8 cellular contexts compared by ENCODE assay signal in the genomic region with DNA sequence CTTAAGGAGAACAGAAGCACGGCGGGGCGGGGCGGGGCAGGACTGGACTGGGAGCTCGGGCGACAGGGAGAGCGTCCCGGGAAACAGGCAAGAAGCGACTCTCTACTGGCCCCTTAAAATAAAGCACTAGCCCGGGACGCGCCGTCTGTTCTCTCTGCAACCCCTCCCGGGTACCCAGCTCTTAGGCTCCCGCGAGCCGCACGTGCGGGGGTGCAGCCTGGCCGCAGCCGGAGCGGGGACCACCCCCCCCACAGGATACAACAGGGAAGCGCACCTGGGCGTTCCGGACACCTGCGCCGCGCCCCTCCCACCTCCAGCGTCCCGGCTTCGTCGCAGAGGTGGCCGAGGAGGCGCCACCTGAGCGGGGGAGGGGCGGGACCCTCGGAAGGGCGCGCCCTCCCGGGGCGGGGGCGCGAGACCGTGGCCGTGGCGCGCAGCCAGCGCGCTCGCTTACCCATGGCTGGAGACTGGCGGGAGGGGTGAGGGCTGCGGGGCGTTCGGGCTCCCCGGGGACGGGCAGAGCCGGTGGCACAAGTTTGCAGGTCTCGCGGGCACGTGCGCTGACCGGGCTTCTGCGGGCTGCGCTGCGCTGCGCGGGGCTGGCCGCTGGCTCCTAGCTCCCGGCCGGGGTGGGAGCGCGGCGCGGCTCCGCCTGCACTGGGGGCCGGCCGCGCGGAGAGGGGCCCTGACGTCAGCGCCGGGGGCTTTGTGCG.
A peak's percentile ranks its signal among the peaks of the same experiment; 100 is the strongest.
DNase-seq lines count a peak whose midpoint lies in the region; ATAC-seq and TF ChIP-seq lines count a peak whose summit lies in the region.

No MANE protein-coding gene starts in this region.

- no peak overlapping the region for H3K27ac Mint-ChIP-seq in IgD-negative memory B cell
- no peak overlapping the region for H3K27ac Mint-ChIP-seq in activated naive CD4-positive, alpha-beta T cell treated with anti-CD3 and anti-CD28 coated beads, Interleukin-2, amount 50 U/mL, for 24 hours
- no peak overlapping the region for H3K27ac Mint-ChIP-seq in activated T-helper 2 cell treated with anti-CD3 and anti-CD28 coated beads, Interferon-gamma antibody, Interleukin-2, Interleukin-4, amounts not matched to agents 10 μg/mL and 5 μg/mL and 100 μg/mL, durations not matched to agents 14 hours and 24 hours and 36 hours

- peak; percentile 72 for ATAC-seq in left ventricle myocardium superior

- peak; percentile 27 for DNase-seq in left ventricle myocardium superior
- DNase-seq in retina = peak; percentile 51
- no peak for DNase-seq in OCI-M1 (lab: John Stamatoyannopoulos, UW)
- DNase-seq in activated T-helper 2 cell treated with anti-CD3 and anti-CD28 coated beads, Interferon-gamma antibody, Interleukin-2, Interleukin-4, amounts not matched to agents 10 μg/mL and 5 μg/mL and 100 μg/mL, durations not matched to agents 14 hours and 24 hours and 36 hours (ENCODE audit: low spot score) = no peak
- no peak for DNase-seq in NK-92 (lab: John Stamatoyannopoulos, UW; ENCODE audit: unreplicated experiment)

- intact Hi-C loops in left ventricle myocardium superior (cut with micrococcal nuclease) = no loop called here
- intact Hi-C loops in activated T-helper 2 cell treated with anti-CD3 and anti-CD28 coated beads, Interferon-gamma antibody, Interleukin-2, Interleukin-4, amounts not matched to agents 10 μg/mL and 5 μg/mL and 100 μg/mL, durations not matched to agents 14 hours and 24 hours and 36 hours (cut with micrococcal nuclease) = no loop called here

- no peak for TF ChIP-seq CTCF in C4-2B (conservative IDR thresholded peaks at IDR 0.05)

- peaks cover 0 to under 1% (median 0%) of the 10 kb centered on the region in 3 donors for H3K9me3 Mint-ChIP-seq in IgD-negative memory B cell
- H3K9me3 Mint-ChIP-seq in activated naive CD4-positive, alpha-beta T cell treated with anti-CD3 and anti-CD28 coated beads, Interleukin-2, amount 50 U/mL, for 24 hours = no peaks in the 10 kb centered on the region
- no peaks in the 10 kb centered on the region for H3K9me3 Mint-ChIP-seq in activated T-helper 2 cell treated with anti-CD3 and anti-CD28 coated beads, Interferon-gamma antibody, Interleukin-2, Interleukin-4, amounts not matched to agents 10 μg/mL and 5 μg/mL and 100 μg/mL, durations not matched to agents 14 hours and 24 hours and 36 hours

- peaks cover 47% of the 10 kb centered on the region for H3K27me3 Mint-ChIP-seq in IgD-negative memory B cell
- peaks cover 12% of the 10 kb centered on the region for H3K27me3 Mint-ChIP-seq in activated naive CD4-positive, alpha-beta T cell treated with anti-CD3 and anti-CD28 coated beads, Interleukin-2, amount 50 U/mL, for 24 hours
- H3K27me3 Mint-ChIP-seq in activated T-helper 2 cell treated with anti-CD3 and anti-CD28 coated beads, Interferon-gamma antibody, Interleukin-2, Interleukin-4, amounts not matched to agents 10 μg/mL and 5 μg/mL and 100 μg/mL, durations not matched to agents 14 hours and 24 hours and 36 hours (ENCODE audit: low read depth) = peaks cover 35% of the 10 kb centered on the region

- peak overlapping the region; percentile 68 to 90 (median 78) for H3K4me3 Mint-ChIP-seq in IgD-negative memory B cell
- peak overlapping the region; percentile 58 for H3K4me3 Mint-ChIP-seq in activated naive CD4-positive, alpha-beta T cell treated with anti-CD3 and anti-CD28 coated beads, Interleukin-2, amount 50 U/mL, for 24 hours
- H3K4me3 Mint-ChIP-seq in activated T-helper 2 cell treated with anti-CD3 and anti-CD28 coated beads, Interferon-gamma antibody, Interleukin-2, Interleukin-4, amounts not matched to agents 10 μg/mL and 5 μg/mL and 100 μg/mL, durations not matched to agents 14 hours and 24 hours and 36 hours (ENCODE audit: low read depth) = no peak overlapping the region

- H3K36me3 Mint-ChIP-seq in IgD-negative memory B cell = no peaks in the 10 kb centered on the region
- H3K36me3 Mint-ChIP-seq in activated naive CD4-positive, alpha-beta T cell treated with anti-CD3 and anti-CD28 coated beads, Interleukin-2, amount 50 U/mL, for 24 hours = no peaks in the 10 kb centered on the region
- no peaks in the 10 kb centered on the region for H3K36me3 Mint-ChIP-seq in activated T-helper 2 cell treated with anti-CD3 and anti-CD28 coated beads, Interferon-gamma antibody, Interleukin-2, Interleukin-4, amounts not matched to agents 10 μg/mL and 5 μg/mL and 100 μg/mL, durations not matched to agents 14 hours and 24 hours and 36 hours (ENCODE audit: low read depth)

- H3K4me1 Mint-ChIP-seq in IgD-negative memory B cell = peaks cover 3 to 11% (median 4%) of the 10 kb centered on the region in 3 donors
- no peaks in the 10 kb centered on the region for H3K4me1 Mint-ChIP-seq in activated naive CD4-positive, alpha-beta T cell treated with anti-CD3 and anti-CD28 coated beads, Interleukin-2, amount 50 U/mL, for 24 hours
- no peaks in the 10 kb centered on the region for H3K4me1 Mint-ChIP-seq in activated T-helper 2 cell treated with anti-CD3 and anti-CD28 coated beads, Interferon-gamma antibody, Interleukin-2, Interleukin-4, amounts not matched to agents 10 μg/mL and 5 μg/mL and 100 μg/mL, durations not matched to agents 14 hours and 24 hours and 36 hours (ENCODE audit: low read depth)

- H3K27ac ChIP-seq in C4-2B = peak overlapping the region; percentile 59

Comparison
In these comparisons a context has a peak if more than half of its experiments do, and no peak if none do; other contexts are left out.
1. DNase-seq: peak in left ventricle myocardium superior (single experiment) and retina (single experiment); none in OCI-M1 (single experiment), activated T-helper 2 cell treated with anti-CD3 and anti-CD28 coated beads, Interferon-gamma antibody, Interleukin-2, Interleukin-4, amounts not matched to agents 10 μg/mL and 5 μg/mL and 100 μg/mL, durations not matched to agents 14 hours and 24 hours and 36 hours (single experiment) and NK-92 (single experiment).